ENCODE assay signal across 1 cellular context in genomic region chr4:48570646-48571220, GRCh38.
TF ChIP-seq lines count a peak whose summit lies in the region.

No MANE protein-coding gene starts in this region.

TF ChIP-seq in IMR-90, 13 proteins besides CTCF, POLR2A, EP300 and RAD21:
- TF ChIP-seq CEBPB (IDR thresholded peaks at IDR 0.05; ENCODE audit: low read depth, low read length) (no peak), USF2 (IDR thresholded peaks at IDR 0.05; ENCODE audit: low read depth, low read length) (peak; percentile 82), BHLHE40 (IDR thresholded peaks at IDR 0.05; ENCODE audit: low read depth, low read length) (0 out of 2 replicates have a peak, but pooled peaks have one; percentile 8), FOS (IDR thresholded peaks at IDR 0.05; ENCODE audit: low read depth, low read length) (peak; percentile 47; the same call in 1 of the 2 replicates)
